In the genomic region with DNA sequence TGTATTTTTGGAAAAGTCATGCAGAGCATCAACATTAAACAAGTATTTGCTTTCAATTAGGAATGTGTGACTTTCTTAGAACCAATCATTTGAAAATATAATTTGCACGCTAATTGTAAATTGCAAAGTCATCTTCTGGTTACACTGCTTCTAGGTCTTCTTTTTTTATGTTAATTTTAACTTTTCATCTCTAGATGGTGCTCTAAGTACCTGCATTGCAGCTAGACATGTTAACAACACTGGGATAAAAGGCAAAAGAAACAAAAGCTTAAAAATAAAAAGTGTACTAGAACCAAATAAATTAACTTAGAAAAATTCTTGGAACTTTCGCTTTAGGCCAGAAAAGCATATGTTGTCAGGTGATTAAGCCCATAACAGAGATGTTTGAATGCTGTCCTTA, we compare ENCODE assay signal across 11 cellular contexts.
DNase-seq lines count a peak whose midpoint lies in the region; ATAC-seq, FAIRE-seq and TF ChIP-seq lines count a peak whose summit lies in the region.
"Had no signal": no experiment of that assay in that cellular context is flagged by ENCODE, and none has a peak within 500 bp of the region (broad histone marks: within the 10 kb centered on the region; RNA-seq: fewer than 3 reads in every experiment).

No MANE protein-coding gene starts in this region.

- H3K27ac Mint-ChIP-seq in HFFc6 (no peak overlapping the region; the same call in 1 of the 2 replicates), glutamatergic neuron (ENCODE audit: unreplicated experiment) (no peak overlapping the region)
- H3K27ac Mint-ChIP-seq: naive B cell had no signal

- ATAC-seq in GM21529 (IDR thresholded peaks at IDR 0.05; ENCODE audit: unreplicated experiment) (no peak), GM19463 (IDR thresholded peaks at IDR 0.05; ENCODE audit: unreplicated experiment) (no peak)
- ATAC-seq: activated T-cell treated with anti-CD3 and anti-CD28 coated beads, Interleukin-2, amount 50 U/mL, for 4 hours had no signal

- peak; percentile 79 for TF ChIP-seq CTCF in HFFc6 (IDR thresholded peaks at IDR 0.05)
- no peak for TF ChIP-seq CTCF in glutamatergic neuron (IDR thresholded peaks at IDR 0.05; ENCODE audit: partially characterized antibody, unreplicated experiment)

- peak overlapping the region; percentile 20; the same call in 1 of the 2 replicates for H3K4me3 Mint-ChIP-seq in HFFc6
- no peak overlapping the region for H3K4me3 Mint-ChIP-seq in glutamatergic neuron (ENCODE audit: unreplicated experiment)
- H3K4me3 Mint-ChIP-seq: activated T-cell treated with anti-CD3 and anti-CD28 coated beads, Interleukin-2, amount 50 U/mL, for 4 hours; naive B cell had no signal

- peaks cover 10% of the 10 kb centered on the region; the same call in 1 of the 2 replicates for H3K9me3 Mint-ChIP-seq in HFFc6
- H3K9me3 Mint-ChIP-seq in glutamatergic neuron (ENCODE audit: unreplicated experiment), result no peaks in the 10 kb centered on the region

- FAIRE-seq in RCC 7860 (lab: Jason Lieb, UNC), result peak; percentile 51

- DNase-seq in A172 (ENCODE audit: low spot score) (peak; percentile 26), HFFc6 (peak; percentile 75), RCC 7860 (ENCODE audit: low spot score) (peak; percentile 48), fibroblast of gingiva (ENCODE audit: low read depth) (peak; percentile 5), glutamatergic neuron (no peak)
- no peak for DNase-seq in stimulated activated CD4-positive, alpha-beta T cell treated with anti-CD3 and anti-CD28 coated beads, Interleukin-4, amount 100 ng/mL, for 24 hours
- DNase-seq: activated T-cell treated with anti-CD3 and anti-CD28 coated beads, Interleukin-2, amount 50 U/mL, for 4 hours; DND-41; naive B cell had no signal

- H3K4me1 Mint-ChIP-seq in HFFc6 (ENCODE audit: low read depth) (peaks cover 24% of the 10 kb centered on the region), glutamatergic neuron (ENCODE audit: low read depth, unreplicated experiment) (peaks cover 13% of the 10 kb centered on the region)
- H3K4me1 Mint-ChIP-seq: naive B cell had no signal

- H3K27me3 Mint-ChIP-seq in HFFc6 (ENCODE audit: insufficient read depth) (no peaks in the 10 kb centered on the region), glutamatergic neuron (ENCODE audit: unreplicated experiment) (no peaks in the 10 kb centered on the region)
- H3K27me3 Mint-ChIP-seq: naive B cell had no signal

- H3K36me3 Mint-ChIP-seq in HFFc6 (ENCODE audit: low read depth), result peaks cover 6% of the 10 kb centered on the region; the same call in 1 of the 2 replicates
- peaks cover 5% of the 10 kb centered on the region for H3K36me3 Mint-ChIP-seq in glutamatergic neuron (ENCODE audit: unreplicated experiment)
- H3K36me3 Mint-ChIP-seq: naive B cell had no signal

Comparison
In these comparisons a context has a peak if more than half of its experiments do, and no peak if none do; other contexts are left out.
1. DNase-seq: peak in A172 (single experiment), HFFc6 (single experiment), RCC 7860 (single experiment) and fibroblast of gingiva (single experiment); none in glutamatergic neuron (single experiment) and stimulated activated CD4-positive, alpha-beta T cell treated with anti-CD3 and anti-CD28 coated beads, Interleukin-4, amount 100 ng/mL, for 24 hours (single experiment).